ENCODE assay signal across 1 cellular context in genomic region chr12:118070650-118071049, GRCh38.
TF ChIP-seq lines count a peak whose summit lies in the region.

No MANE protein-coding gene starts in this region.

TF ChIP-seq in K562, 482 proteins besides CTCF, POLR2A, EP300 and RAD21 (continues in another document):
- TF ChIP-seq SOX6 (IDR thresholded peaks at IDR 0.05) (peak; percentile 60), ZKSCAN1 (IDR thresholded peaks at IDR 0.05; ENCODE audit: low read depth, low read length) (no peak), ZNF778 (CRISPR knock-in tag; IDR thresholded peaks at IDR 0.05) (no peak), ZEB2 (IDR thresholded peaks at IDR 0.05) (peak; percentile 83), ZNF212 (CRISPR knock-in tag; IDR thresholded peaks at IDR 0.05) (no peak), NFE2 (IDR thresholded peaks at IDR 0.05; ENCODE audit: low read depth) (peak; percentile 49; the same call in 1 of the 2 replicates), NCOA4 (IDR thresholded peaks at IDR 0.05; ENCODE audit: partially characterized antibody) (no peak), DACH1 (IDR thresholded peaks at IDR 0.05; ENCODE audit: partially characterized antibody) (no peak), SRF (CRISPR knock-in tag; IDR thresholded peaks at IDR 0.05) (0 out of 4 replicates have a peak, but pooled peaks of 1 of the 2 experiments have one; percentile 42), NR4A1 (CRISPR knock-in tag; IDR thresholded peaks at IDR 0.05) (no peak), NR4A1 (tag; IDR thresholded peaks at IDR 0.05) (no peak), KDM4B (IDR thresholded peaks at IDR 0.05; ENCODE audit: borderline replicate concordance in 2 of 2, low read depth in 1 of 2) (no peak), POLR2G (IDR thresholded peaks at IDR 0.05; ENCODE audit: low read depth, low read length) (no peak), ASH1L (IDR thresholded peaks at IDR 0.05; ENCODE audit: borderline replicate concordance, low read depth, partially characterized antibody) (no peak), HBP1 (CRISPR knock-in tag; IDR thresholded peaks at IDR 0.05) (no peak), ZFP30 (CRISPR knock-in tag; IDR thresholded peaks at IDR 0.05; ENCODE audit: borderline replicate concordance) (no peak), SMARCA4 (IDR thresholded peaks at IDR 0.05) (peak; percentile 13; the same call in 1 of the 2 replicates), ZNF785 (CRISPR knock-in tag; IDR thresholded peaks at IDR 0.05) (no peak), ARID1B (IDR thresholded peaks at IDR 0.05) (peak; percentile 20; the same call in 1 of the 2 replicates), CEBPZ (IDR thresholded peaks at IDR 0.05; ENCODE audit: borderline replicate concordance, low read depth, low read length) (no peak), VEZF1 (CRISPR knock-in tag; IDR thresholded peaks at IDR 0.05) (no peak), CTBP1 (IDR thresholded peaks at IDR 0.05; ENCODE audit: borderline replicate concordance) (peak; percentile 90), NCOA2 (IDR thresholded peaks at IDR 0.05; ENCODE audit: partially characterized antibody in 2 of 2) (no peak), NR2F6 (CRISPR knock-in tag; IDR thresholded peaks at IDR 0.05) (no peak), ATF7 (IDR thresholded peaks at IDR 0.05) (peak; percentile 45; the same call in 1 of the 2 replicates), C11orf30 (IDR thresholded peaks at IDR 0.05; ENCODE audit: low read depth) (peak; percentile 69; the same call in 1 of the 2 replicates), HDAC3 (IDR thresholded peaks at IDR 0.05; ENCODE audit: borderline replicate concordance, partially characterized antibody) (no peak), TAF15 (IDR thresholded peaks at IDR 0.05; ENCODE audit: low read depth, low read length) (no peak), GTF2A2 (tag; IDR thresholded peaks at IDR 0.05) (no peak), ZNF436 (CRISPR knock-in tag; IDR thresholded peaks at IDR 0.05) (no peak), ATF1 (CRISPR knock-in tag; IDR thresholded peaks at IDR 0.05) (no peak), ATF1 (tag; IDR thresholded peaks at IDR 0.05) (no peak), MEIS2 (IDR thresholded peaks at IDR 0.05; ENCODE audit: partially characterized antibody) (peak; percentile 71), CCNT2 (IDR thresholded peaks at IDR 0.05; ENCODE audit: borderline replicate concordance, extremely low read depth, insufficient read length, low read depth, low read length) (no peak), CEBPG (CRISPR knock-in tag; IDR thresholded peaks at IDR 0.05) (no peak), CEBPG (tag; conservative IDR thresholded peaks at IDR 0.05 in 1 of 2, IDR thresholded peaks at IDR 0.05 in 1 of 2) (peak; percentile 88), NCOR1 (IDR thresholded peaks at IDR 0.05) (no peak), MAFG (tag; conservative IDR thresholded peaks at IDR 0.05) (peak; percentile 44; the same call in 1 of the 2 replicates)
- TF ChIP-seq, protein P1, sequence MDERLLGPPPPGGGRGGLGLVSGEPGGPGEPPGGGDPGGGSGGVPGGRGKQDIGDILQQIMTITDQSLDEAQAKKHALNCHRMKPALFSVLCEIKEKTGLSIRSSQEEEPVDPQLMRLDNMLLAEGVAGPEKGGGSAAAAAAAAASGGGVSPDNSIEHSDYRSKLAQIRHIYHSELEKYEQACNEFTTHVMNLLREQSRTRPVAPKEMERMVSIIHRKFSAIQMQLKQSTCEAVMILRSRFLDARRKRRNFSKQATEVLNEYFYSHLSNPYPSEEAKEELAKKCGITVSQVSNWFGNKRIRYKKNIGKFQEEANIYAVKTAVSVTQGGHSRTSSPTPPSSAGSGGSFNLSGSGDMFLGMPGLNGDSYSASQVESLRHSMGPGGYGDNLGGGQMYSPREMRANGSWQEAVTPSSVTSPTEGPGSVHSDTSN (CRISPR knock-in tag; IDR thresholded peaks at IDR 0.05; ENCODE audit: low read depth), result no peak
- TF ChIP-seq, protein P1 (tag; conservative IDR thresholded peaks at IDR 0.05; ENCODE audit: low read depth), result peak; percentile 53; the same call in 1 of the 2 replicates
- TF ChIP-seq, protein P2, sequence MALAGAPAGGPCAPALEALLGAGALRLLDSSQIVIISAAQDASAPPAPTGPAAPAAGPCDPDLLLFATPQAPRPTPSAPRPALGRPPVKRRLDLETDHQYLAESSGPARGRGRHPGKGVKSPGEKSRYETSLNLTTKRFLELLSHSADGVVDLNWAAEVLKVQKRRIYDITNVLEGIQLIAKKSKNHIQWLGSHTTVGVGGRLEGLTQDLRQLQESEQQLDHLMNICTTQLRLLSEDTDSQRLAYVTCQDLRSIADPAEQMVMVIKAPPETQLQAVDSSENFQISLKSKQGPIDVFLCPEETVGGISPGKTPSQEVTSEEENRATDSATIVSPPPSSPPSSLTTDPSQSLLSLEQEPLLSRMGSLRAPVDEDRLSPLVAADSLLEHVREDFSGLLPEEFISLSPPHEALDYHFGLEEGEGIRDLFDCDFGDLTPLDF (CRISPR knock-in tag; IDR thresholded peaks at IDR 0.05), result no peak
- TF ChIP-seq, protein P3, sequence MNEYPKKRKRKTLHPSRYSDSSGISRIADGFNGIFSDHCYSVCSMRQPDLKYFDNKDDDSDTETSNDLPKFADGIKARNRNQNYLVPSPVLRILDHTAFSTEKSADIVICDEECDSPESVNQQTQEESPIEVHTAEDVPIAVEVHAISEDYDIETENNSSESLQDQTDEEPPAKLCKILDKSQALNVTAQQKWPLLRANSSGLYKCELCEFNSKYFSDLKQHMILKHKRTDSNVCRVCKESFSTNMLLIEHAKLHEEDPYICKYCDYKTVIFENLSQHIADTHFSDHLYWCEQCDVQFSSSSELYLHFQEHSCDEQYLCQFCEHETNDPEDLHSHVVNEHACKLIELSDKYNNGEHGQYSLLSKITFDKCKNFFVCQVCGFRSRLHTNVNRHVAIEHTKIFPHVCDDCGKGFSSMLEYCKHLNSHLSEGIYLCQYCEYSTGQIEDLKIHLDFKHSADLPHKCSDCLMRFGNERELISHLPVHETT (CRISPR knock-in tag; conservative IDR thresholded peaks at IDR 0.05 in 1 of 2, IDR thresholded peaks at IDR 0.05 in 1 of 2), result no peak
- TF ChIP-seq, protein P4, sequence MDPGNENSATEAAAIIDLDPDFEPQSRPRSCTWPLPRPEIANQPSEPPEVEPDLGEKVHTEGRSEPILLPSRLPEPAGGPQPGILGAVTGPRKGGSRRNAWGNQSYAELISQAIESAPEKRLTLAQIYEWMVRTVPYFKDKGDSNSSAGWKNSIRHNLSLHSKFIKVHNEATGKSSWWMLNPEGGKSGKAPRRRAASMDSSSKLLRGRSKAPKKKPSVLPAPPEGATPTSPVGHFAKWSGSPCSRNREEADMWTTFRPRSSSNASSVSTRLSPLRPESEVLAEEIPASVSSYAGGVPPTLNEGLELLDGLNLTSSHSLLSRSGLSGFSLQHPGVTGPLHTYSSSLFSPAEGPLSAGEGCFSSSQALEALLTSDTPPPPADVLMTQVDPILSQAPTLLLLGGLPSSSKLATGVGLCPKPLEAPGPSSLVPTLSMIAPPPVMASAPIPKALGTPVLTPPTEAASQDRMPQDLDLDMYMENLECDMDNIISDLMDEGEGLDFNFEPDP (CRISPR knock-in tag; IDR thresholded peaks at IDR 0.05), result no peak
